In genomic region chr2:152200562-152201465, GRCh38 we compare ENCODE assay signal across 8 cellular contexts. TPM values are rescaled to one million over a fixed set of nuclear protein-coding genes. Genes with fewer than 3 reads are reported as not detected.
DNase-seq lines count a peak whose midpoint lies in the region; ATAC-seq and TF ChIP-seq lines count a peak whose summit lies in the region.

No MANE protein-coding gene starts in this region.

- no peaks in the 10 kb centered on the region for H3K36me3 Mint-ChIP-seq in CD14-positive monocyte
- no peaks in the 10 kb centered on the region for H3K36me3 Mint-ChIP-seq in progenitor cell of endocrine pancreas (ENCODE audit: insufficient read depth)

- intact Hi-C loops in CD14-positive monocyte (cut with micrococcal nuclease) (loop anchor here in 1 of 2 donors (10.0 kb wide), 1 partner anchor 124 kb away; no protein-coding TSS in a partner anchor), posterior cingulate gyrus (cut with DNase I) (loop anchor here (10.0 kb wide), 1 partner anchor 134 kb away; the partner anchor contains the start of gene FMNL2)

- TF ChIP-seq CTCF in CD14-positive monocyte (IDR thresholded peaks at IDR 0.05) (no peak), fibroblast of the aortic adventitia (IDR thresholded peaks at IDR 0.05; ENCODE audit: insufficient read depth, low read length) (no peak), progenitor cell of endocrine pancreas (IDR thresholded peaks at IDR 0.05; ENCODE audit: unreplicated experiment) (no peak)

- H3K27ac Mint-ChIP-seq in CD14-positive monocyte: peak overlapping the region in 2 of 7 donors; percentile 46 to 63
- no peak overlapping the region for H3K27ac Mint-ChIP-seq in progenitor cell of endocrine pancreas

- H3K9me3 Mint-ChIP-seq in CD14-positive monocyte (peaks cover 0 to 5% (median 3%) of the 10 kb centered on the region in 7 donors), progenitor cell of endocrine pancreas (ENCODE audit: low read depth) (peaks cover 23% of the 10 kb centered on the region)

- H3K4me3 ChIP-seq in fibroblast of the aortic adventitia (ENCODE audit: low read depth, low read length): peak overlapping the region; percentile 61

- H3K4me3 Mint-ChIP-seq in CD14-positive monocyte (no peak overlapping the region), progenitor cell of endocrine pancreas (ENCODE audit: low read depth) (no peak overlapping the region)

- DNase-seq in CD14-positive monocyte (ENCODE audit: low spot score) (peak; percentile 76), HCEC 1CT (peak; percentile 97), fibroblast of the aortic adventitia (ENCODE audit: low read depth) (peak; percentile 97), posterior cingulate gyrus (peak in 6 of 10 donors; percentile 25 to 84 (median 62)), NCI-H128 (lab: John Stamatoyannopoulos, UW; ENCODE audit: unreplicated experiment) (no peak), progenitor cell of endocrine pancreas (ENCODE audit: low spot score, unreplicated experiment) (no peak)
- no peak for DNase-seq in activated CD4-positive, alpha-beta T cell treated with anti-CD3 and anti-CD28 coated beads, Interleukin-2, amount 50 U/mL, for 1 hour

- peak; percentile 99 for ATAC-seq in SK-N-SH treated with all-trans-retinoic acid at 6 μM for 48 hours

- H3K4me1 Mint-ChIP-seq in CD14-positive monocyte: peaks cover 5% of the 10 kb centered on the region
- H3K4me1 Mint-ChIP-seq in progenitor cell of endocrine pancreas (ENCODE audit: low read depth): peaks cover 3% of the 10 kb centered on the region

- H3K27me3 Mint-ChIP-seq in CD14-positive monocyte (ENCODE audit: low read depth in 3 of 3) (peaks cover 0 to 4% (median 2%) of the 10 kb centered on the region in 3 donors), progenitor cell of endocrine pancreas (no peaks in the 10 kb centered on the region)

TF ChIP-seq in SK-N-SH treated with all-trans-retinoic acid at 6 μM for 48 hours, 23 proteins besides CTCF, POLR2A, EP300 and RAD21:
- no peak for TF ChIP-seq ZNF565 (CRISPR knock-in tag; conservative IDR thresholded peaks at IDR 0.05; ENCODE audit: low read depth)
- peak; percentile 17; the same call in 1 of the 2 replicates for TF ChIP-seq ISL1 (CRISPR knock-in tag; IDR thresholded peaks at IDR 0.05)
- TF ChIP-seq ZFP3 (CRISPR knock-in tag; IDR thresholded peaks at IDR 0.05): 0 out of 2 replicates have a peak, but pooled peaks have one; percentile 30

RNA-seq across cellular contexts. Expression of gene STAM2, which starts 25.3 kb away (rescaled TPM):
- 10 to 100 TPM in 1 of 2 donors, 1 to 10 TPM in 1; 6.9 to 12.6 TPM for polyA plus RNA-seq in CD14-positive monocyte
- total RNA-seq in fibroblast of the aortic adventitia (ENCODE audit: low replicate concordance) (62.0 and 67.7 TPM in 2 replicates), progenitor cell of endocrine pancreas (32.8 and 36.2 TPM in 2 replicates)

Comparison
In these comparisons a context has a peak if more than half of its experiments do, and no peak if none do; other contexts are left out.
1. DNase-seq: peak in CD14-positive monocyte (single experiment), HCEC 1CT (single experiment), fibroblast of the aortic adventitia (single experiment) and posterior cingulate gyrus (6 of 10); none in NCI-H128 (single experiment), activated CD4-positive, alpha-beta T cell treated with anti-CD3 and anti-CD28 coated beads, Interleukin-2, amount 50 U/mL, for 1 hour (single experiment) and progenitor cell of endocrine pancreas (single experiment).